5 cellular contexts compared by ENCODE assay signal in genomic region chr3:7881946-7882345, GRCh38.
"Had no signal": no experiment of that assay in that cellular context is flagged by ENCODE, and none has a peak within 500 bp of the region (broad histone marks: within the 10 kb centered on the region; RNA-seq: fewer than 3 reads in every experiment).

No MANE protein-coding gene starts in this region.

- H3K36me3 Mint-ChIP-seq: IgD-negative memory B cell had no signal

- H3K4me1 Mint-ChIP-seq: GM23338, H9 had no signal

- H3K27ac Mint-ChIP-seq: GM23338, H9, IgD-negative memory B cell had no signal

- DNase-seq: H9, HCEC 1CT had no signal

- ATAC-seq: GM23338, HepG2 had no signal

- H3K4me3 Mint-ChIP-seq: GM23338, H9, IgD-negative memory B cell had no signal

- H3K27me3 Mint-ChIP-seq: IgD-negative memory B cell had no signal
